Comparison of ENCODE assay signal across 9 cellular contexts in genomic region chr21:34844033-34844923, GRCh38.
DNase-seq lines count a peak whose midpoint lies in the region; TF ChIP-seq lines count a peak whose summit lies in the region.
"Had no signal": no experiment of that assay in that cellular context is flagged by ENCODE, and none has a peak within 500 bp of the region (broad histone marks: within the 10 kb centered on the region; RNA-seq: fewer than 3 reads in every experiment).

No MANE protein-coding gene starts in this region.

- no peaks in the 10 kb centered on the region for H3K9me2 ChIP-seq in GM23248 (ENCODE audit: insufficient read depth)

- H3K27ac ChIP-seq in GM23248: peak overlapping the region; percentile 67
- H3K27ac ChIP-seq in A673 (ENCODE audit: low read depth, low read length, poor library complexity, severe bottlenecking): no peak overlapping the region
- H3K27ac ChIP-seq in CD8-positive, alpha-beta memory T cell (ENCODE audit: low read depth, low read length): no peak overlapping the region

- POLR2A ChIA-PET in A673 (lab: Charles Lee; ENCODE audit: low non-redundant PET): no interaction called here
- POLR2A ChIA-PET in CD8-positive, alpha-beta memory T cell (lab: Charles Lee): no interaction called here

- H3K27me3 ChIP-seq in GM23248 (replicated peaks; ENCODE audit: insufficient read depth) (no peaks in the 10 kb centered on the region), mucosa of stomach (ENCODE audit: control insufficient read depth, insufficient read depth, low read length) (no peaks in the 10 kb centered on the region), A673 (replicated peaks; ENCODE audit: insufficient read depth, low read depth, low read length, poor library complexity) (no peaks in the 10 kb centered on the region)
- H3K27me3 ChIP-seq in CD8-positive, alpha-beta memory T cell (ENCODE audit: insufficient read depth, low read length, poor library complexity, severe bottlenecking): no peaks in the 10 kb centered on the region

- peaks cover 92% of the 10 kb centered on the region for H3F3A ChIP-seq in GM23248 (ENCODE audit: insufficient read depth)

- H2AFZ ChIP-seq in GM23248: no peak overlapping the region

- H3K79me2 ChIP-seq in GM23248 (ENCODE audit: insufficient read depth): peaks cover 96% of the 10 kb centered on the region

- WGBS in GM23248 (ENCODE audit: low coverage in 1 of 2, low lambda C conversion rate in 2 of 2, missing lambda C conversion rate in 2 of 2), 2 experiments: 78 to 79% methylated on average over 12 of the region's 12 CpGs

- peaks cover 46% of the 10 kb centered on the region for H3K36me3 ChIP-seq in GM23248 (ENCODE audit: low read depth)
- no peaks in the 10 kb centered on the region for H3K36me3 ChIP-seq in mucosa of stomach (ENCODE audit: control insufficient read depth, insufficient read depth, low read length)
- no peaks in the 10 kb centered on the region for H3K36me3 ChIP-seq in A673 (ENCODE audit: insufficient read depth, low read length, poor library complexity, severe bottlenecking)
- peaks cover 24% of the 10 kb centered on the region for H3K36me3 ChIP-seq in CD8-positive, alpha-beta memory T cell (ENCODE audit: insufficient read depth, low read length)

- no peak for TF ChIP-seq CTCF in A673 (conservative IDR thresholded peaks at IDR 0.05; ENCODE audit: low read depth, low read length)
- TF ChIP-seq CTCF in endothelial cell (IDR thresholded peaks at IDR 0.05; ENCODE audit: unreplicated experiment): no peak

- in situ Hi-C loops in GM23248 (cut with MboI): no loop called here

- peaks cover 40% of the 10 kb centered on the region for H3K4me1 Mint-ChIP-seq in endothelial cell (ENCODE audit: unreplicated experiment)
- H3K4me1 Mint-ChIP-seq in CD8-positive, alpha-beta memory T cell: peaks cover 53 to 71% (median 64%) of the 10 kb centered on the region in 3 donors

- CTCF ChIA-PET in A673 (lab: Charles Lee): no interaction called here
- CTCF ChIA-PET in CD8-positive, alpha-beta memory T cell (lab: Charles Lee): no interaction called here

- BruUV-seq in A673 (replicated peaks; lab: Mats Ljungman, UMichigan): no TSS peak

- no peak overlapping the region for H3K9ac ChIP-seq in GM23248
- peak overlapping the region; percentile 22 for H3K9ac ChIP-seq in mucosa of stomach (ENCODE audit: low read length)

- H3K4me1 ChIP-seq in GM23248 (ENCODE audit: insufficient read depth): peaks cover 51% of the 10 kb centered on the region
- H3K4me1 ChIP-seq in mucosa of stomach (ENCODE audit: control insufficient read depth, insufficient read depth, low read length): peaks cover 50% of the 10 kb centered on the region
- H3K4me1 ChIP-seq in A673 (ENCODE audit: insufficient read depth, low read length, poor library complexity, severe bottlenecking): no peaks in the 10 kb centered on the region
- H3K4me1 ChIP-seq in CD8-positive, alpha-beta memory T cell (ENCODE audit: insufficient read depth, low read length): peaks cover 22% of the 10 kb centered on the region

- H3K4me3 ChIP-seq in GM23248 (no peak overlapping the region), mucosa of stomach (ENCODE audit: low read length) (no peak overlapping the region), A673 (ENCODE audit: low read depth, low read length, poor library complexity, severe bottlenecking) (no peak overlapping the region)
- no peak overlapping the region for H3K4me3 ChIP-seq in CD8-positive, alpha-beta memory T cell (ENCODE audit: low read length)

- H3K36me3 Mint-ChIP-seq in endothelial cell (ENCODE audit: low read depth, unreplicated experiment): peaks cover 6% of the 10 kb centered on the region
- H3K36me3 Mint-ChIP-seq in CD8-positive, alpha-beta memory T cell: peaks cover 4 to 70% (median 8%) of the 10 kb centered on the region in 3 donors

- H3K9me3 ChIP-seq in GM23248 (ENCODE audit: low read depth) (no peaks in the 10 kb centered on the region), mucosa of stomach (ENCODE audit: control insufficient read depth, low read length) (no peaks in the 10 kb centered on the region), A673 (ENCODE audit: low read depth, low read length, poor library complexity, severe bottlenecking) (no peaks in the 10 kb centered on the region)
- H3K9me3 ChIP-seq in CD8-positive, alpha-beta memory T cell (ENCODE audit: low read length): no peaks in the 10 kb centered on the region

- DNase-seq in Ammon's horn (ENCODE audit: low spot score): peak; percentile 20
- peak; percentile 58 for DNase-seq in GM23248
- DNase-seq in cerebellum (ENCODE audit: low spot score): peak; percentile 35
- DNase-seq in stimulated activated CD4-positive, alpha-beta T cell treated with anti-CD3 and anti-CD28 coated beads, Interleukin-4, amount 100 ng/mL, for 24 hours: no peak
- DNase-seq in A673 (ENCODE audit: low spot score): no peak
- DNase-seq in endothelial cell (ENCODE audit: low spot score): no peak
- no peak for DNase-seq in CD8-positive, alpha-beta memory T cell
- DNase-seq: activated naive CD4-positive, alpha-beta T cell had no signal

- no peak overlapping the region for H3K27ac Mint-ChIP-seq in endothelial cell (ENCODE audit: unreplicated experiment)
- peak overlapping the region in 3 of 8 donors; percentile 48 to 63 (median 55) for H3K27ac Mint-ChIP-seq in CD8-positive, alpha-beta memory T cell

- peaks cover 2% of the 10 kb centered on the region for H3K27me3 Mint-ChIP-seq in endothelial cell (ENCODE audit: unreplicated experiment)
- H3K27me3 Mint-ChIP-seq in CD8-positive, alpha-beta memory T cell: peaks cover 0 to 1% of the 10 kb centered on the region in 2 donors

- intact Hi-C loops in A673 (cut with micrococcal nuclease; ENCODE audit: unreplicated experiment): no loop called here

- H4K20me1 ChIP-seq in GM23248 (ENCODE audit: insufficient read depth): peaks cover 15% of the 10 kb centered on the region; the same call in 1 of the 2 replicates

- H3K4me3 Mint-ChIP-seq in endothelial cell (ENCODE audit: unreplicated experiment): no peak overlapping the region
- no peak overlapping the region for H3K4me3 Mint-ChIP-seq in CD8-positive, alpha-beta memory T cell

- no peaks in the 10 kb centered on the region for H3K9me3 Mint-ChIP-seq in endothelial cell (ENCODE audit: unreplicated experiment)
- no peaks in the 10 kb centered on the region for H3K9me3 Mint-ChIP-seq in CD8-positive, alpha-beta memory T cell

- H3K4me2 ChIP-seq in GM23248 (ENCODE audit: unreplicated experiment): no peak overlapping the region

Comparison
In these comparisons a context has a peak if more than half of its experiments do, and no peak if none do; other contexts are left out.
1. DNase-seq: peak in Ammon's horn (single experiment), GM23248 (single experiment) and cerebellum (single experiment); none in stimulated activated CD4-positive, alpha-beta T cell treated with anti-CD3 and anti-CD28 coated beads, Interleukin-4, amount 100 ng/mL, for 24 hours (single experiment), A673 (single experiment), endothelial cell (single experiment) and CD8-positive, alpha-beta memory T cell (0 of 5).